ENCODE assay signal across 8 cellular contexts in genomic region chr19:55623130-55623868, GRCh38. TPM values are rescaled to one million over a fixed set of nuclear protein-coding genes. Genes with fewer than 3 reads are reported as not detected.
DNase-seq lines count a peak whose midpoint lies in the region; ATAC-seq and TF ChIP-seq lines count a peak whose summit lies in the region.

No MANE protein-coding gene starts in this region.

- TF ChIP-seq CTCF in heart left ventricle (IDR thresholded peaks at IDR 0.05): no peak
- TF ChIP-seq CTCF in ascending aorta (IDR thresholded peaks at IDR 0.05): no peak
- no peak for TF ChIP-seq CTCF in transverse colon (IDR thresholded peaks at IDR 0.05)

- H3K9me3 ChIP-seq in heart left ventricle (no peaks in the 10 kb centered on the region), ascending aorta (no peaks in the 10 kb centered on the region), transverse colon (no peaks in the 10 kb centered on the region)

- no peak overlapping the region for H3K4me3 Mint-ChIP-seq in memory B cell

- H3K27ac ChIP-seq in heart left ventricle (peak overlapping the region in 11 of 12 donors; percentile 73 to 96 (median 91)), ascending aorta (peak overlapping the region; percentile 96 to 97), transverse colon (peak overlapping the region in 3 of 4 donors; percentile 92 to 98 (median 96))

- WGBS in heart left ventricle, 4 donors: 68 to 72% (median 69%) methylated on average over 12 of the region's 12 CpGs
- 31 to 79% methylated on average over 5 to 12 of the region's 12 CpGs for whole genome bisulfite sequencing in transverse colon (ENCODE audit: low coverage in 1 of 2), 2 donors

- peaks cover 17% of the 10 kb centered on the region for H3K4me1 Mint-ChIP-seq in memory B cell

- in situ Hi-C loops in transverse colon (cut with MboI; ENCODE audit: low pct_ligation_motif_present in 1 of 4, low pct_unique_long_range_greater_than_20kb in 1 of 4, low sequenced_read_pairs in 3 of 4): loop anchor here in 1 of 4 donors (10.0 kb wide), 1 partner anchor 108 kb away; no protein-coding TSS in a partner anchor

- peak overlapping the region; percentile 98 for H3K27ac Mint-ChIP-seq in memory B cell

- H3K4me1 ChIP-seq in heart left ventricle: peaks cover 0 to 54% (median 11%) of the 10 kb centered on the region in 12 donors
- H3K4me1 ChIP-seq in ascending aorta: peaks cover 0 to 5% of the 10 kb centered on the region in 2 donors
- H3K4me1 ChIP-seq in transverse colon: peaks cover 0 to 14% (median 6%) of the 10 kb centered on the region in 4 donors

- H3K9me3 Mint-ChIP-seq in memory B cell: peaks cover 2% of the 10 kb centered on the region

- H3K36me3 Mint-ChIP-seq in memory B cell: no peaks in the 10 kb centered on the region

- H3K36me3 ChIP-seq in heart left ventricle (peaks cover 0 to 20% (median 5%) of the 10 kb centered on the region in 9 donors), ascending aorta (peaks cover 3 to 12% of the 10 kb centered on the region in 2 donors), transverse colon (peaks cover 0 to 5% (median 1%) of the 10 kb centered on the region in 4 donors)

- H3K27me3 Mint-ChIP-seq in memory B cell: no peaks in the 10 kb centered on the region

- ATAC-seq in heart left ventricle: peak in 1 of 4 donors; percentile 1
- no peak for ATAC-seq in Right ventricle myocardium inferior
- ATAC-seq in memory B cell (ENCODE audit: low read depth): no peak
- ATAC-seq in HG02678 (IDR thresholded peaks at IDR 0.05; ENCODE audit: unreplicated experiment): no peak
- ATAC-seq in HG03280 (IDR thresholded peaks at IDR 0.05; ENCODE audit: unreplicated experiment): no peak

- intact Hi-C loops in heart left ventricle (cut with DNase I): loop anchor here in 2 of 10 donors (2.0 to 5.0 kb wide), 2 partner anchors 16 to 106 kb away; no protein-coding TSS in a partner anchor
- intact Hi-C loops in Right ventricle myocardium inferior (cut with DNase I): loop anchor here (10.0 kb wide), 1 partner anchor 478 kb away; the partner anchor contains the start of gene TNNT1
- intact Hi-C loops in ascending aorta (cut with DNase I): loop anchor here (5.0 kb wide), 1 partner anchor 161 kb away; the partner anchor contains the start of genes C19orf85 and ISOC2
- intact Hi-C loops in transverse colon (cut with DNase I; ENCODE audit: low total_unique reads): no loop called here

- TF ChIP-seq EP300 in transverse colon (IDR thresholded peaks at IDR 0.05; ENCODE audit: low read depth): no peak

- H3K27me3 ChIP-seq in heart left ventricle: no peaks in the 10 kb centered on the region
- H3K27me3 ChIP-seq in ascending aorta: no peaks in the 10 kb centered on the region
- no peaks in the 10 kb centered on the region for H3K27me3 ChIP-seq in transverse colon

- H3K4me3 ChIP-seq in heart left ventricle (peak overlapping the region in 9 of 12 donors; percentile 46 to 72 (median 64)), ascending aorta (no peak overlapping the region), transverse colon (peak overlapping the region in 1 of 4 donors; percentile 74)

- TF ChIP-seq POLR2A in heart left ventricle (IDR thresholded peaks at IDR 0.05) (no peak), transverse colon (IDR thresholded peaks at IDR 0.05) (no peak)

- DNase-seq in heart left ventricle: no peak
- DNase-seq in Right ventricle myocardium inferior (ENCODE audit: missing footprints): no peak
- no peak for DNase-seq in ascending aorta (ENCODE audit: low spot score in 2 of 2)
- no peak for DNase-seq in memory B cell (ENCODE audit: low spot score in 2 of 2)
- no peak for DNase-seq in transverse colon
- DNase-seq in NCI-H146 (lab: John Stamatoyannopoulos, UW): no peak

RNA-seq across cellular contexts. Expression of gene ZNF784, which starts 1.1 kb away (rescaled TPM):
- total RNA-seq in heart left ventricle: 10 to 100 TPM in 4 of 9 donors, 1 to 10 TPM in 5; 6.7 to 15.8 (median 9.2) TPM
- polyA plus RNA-seq in heart left ventricle: 10 to 100 TPM in 1 of 2 donors, 1 to 10 TPM in 1; 8.5 to 10.4 TPM
- 11.1 TPM for total RNA-seq in Right ventricle myocardium inferior
- 14.7 TPM for total RNA-seq in ascending aorta
- 10 to 100 TPM; 11.1 to 27.7 (median 14.5) TPM for total RNA-seq in transverse colon

RNA-seq across cellular contexts. Expression of gene ZNF580, which starts 17.5 kb away (rescaled TPM):
- total RNA-seq in heart left ventricle: 10 to 100 TPM; 17.0 to 41.5 (median 21.2) TPM
- 10 to 100 TPM in 1 of 2 donors, 1 to 10 TPM in 1; 8.2 to 18.4 TPM for polyA plus RNA-seq in heart left ventricle
- 13.2 TPM for total RNA-seq in Right ventricle myocardium inferior
- total RNA-seq in ascending aorta: 163 TPM
- total RNA-seq in transverse colon: 100 to 1,000 TPM in 1 of 4 donors, 10 to 100 TPM in 3; 15.2 to 154 (median 25.7) TPM

RNA-seq across cellular contexts. Expression of gene ZNF865, which starts 17.9 kb away (rescaled TPM):
- 10 to 100 TPM; 11.4 to 19.1 (median 14.2) TPM for total RNA-seq in heart left ventricle
- 10 to 100 TPM; 12.0 to 24.3 TPM for polyA plus RNA-seq in heart left ventricle
- 16.9 TPM for total RNA-seq in Right ventricle myocardium inferior
- total RNA-seq in ascending aorta: 22.0 TPM
- total RNA-seq in transverse colon: 10 to 100 TPM in 2 of 4 donors, 1 to 10 TPM in 2; 8.3 to 50.1 (median 13.4) TPM

RNA-seq across cellular contexts. Expression of gene ZNF581, which starts 20.1 kb away (rescaled TPM):
- total RNA-seq in heart left ventricle: 10 to 100 TPM in 2 of 9 donors, 1 to 10 TPM in 7; 4.7 to 12.7 (median 7.2) TPM
- polyA plus RNA-seq in heart left ventricle: 1 to 10 TPM; 5.5 to 9.3 TPM
- total RNA-seq in Right ventricle myocardium inferior: 7.4 TPM
- total RNA-seq in ascending aorta: 12.1 TPM
- total RNA-seq in transverse colon: 10 to 100 TPM in 2 of 4 donors, 1 to 10 TPM in 2; 4.1 to 19.7 (median 10.0) TPM

RNA-seq across cellular contexts. Expression of gene ZNF524, which starts 23.2 kb away (rescaled TPM):
- total RNA-seq in heart left ventricle: 10 to 100 TPM; 11.0 to 34.7 (median 16.5) TPM
- polyA plus RNA-seq in heart left ventricle: 10 to 100 TPM; 30.6 to 33.9 TPM
- total RNA-seq in Right ventricle myocardium inferior: 16.9 TPM
- 28.6 TPM for total RNA-seq in ascending aorta
- 10 to 100 TPM; 17.7 to 51.1 (median 37.9) TPM for total RNA-seq in transverse colon

Comparison
In these comparisons a context has a peak if more than half of its experiments do, and no peak if none do; other contexts are left out.
1. H3K4me3 ChIP-seq: peak in heart left ventricle (9 of 12); none in ascending aorta (0 of 2).
2. Peak in every context shown above with its lines, with median percentiles within 50 percentile points of each other: H3K27ac ChIP-seq.